Comparison of ENCODE assay signal across 1 cellular context in genomic region chr13:99985243-99985874, GRCh38.
TF ChIP-seq lines count a peak whose summit lies in the region.

No MANE protein-coding gene starts in this region.

TF ChIP-seq in IMR-90, 13 proteins besides CTCF, POLR2A, EP300 and RAD21 (continued from another document):
- TF ChIP-seq BHLHE40 (IDR thresholded peaks at IDR 0.05; ENCODE audit: low read depth, low read length) (no peak), NFE2L2 (IDR thresholded peaks at IDR 0.05; ENCODE audit: low read depth, low read length) (no peak), RFX5 (IDR thresholded peaks at IDR 0.05; ENCODE audit: low read depth, low read length) (no peak), CHD1 (IDR thresholded peaks at IDR 0.05; ENCODE audit: low read depth, low read length) (no peak), MAFK (IDR thresholded peaks at IDR 0.05; ENCODE audit: low read depth, low read length) (no peak), MXI1 (IDR thresholded peaks at IDR 0.05; ENCODE audit: borderline replicate concordance, low read depth, low read length) (no peak), CEBPB (IDR thresholded peaks at IDR 0.05; ENCODE audit: low read depth, low read length) (no peak), RCOR1 (IDR thresholded peaks at IDR 0.05; ENCODE audit: insufficient replicate concordance, low read length) (no peak), USF2 (IDR thresholded peaks at IDR 0.05; ENCODE audit: low read depth, low read length) (no peak)
